26 cellular contexts compared by ENCODE assay signal in the genomic region with DNA sequence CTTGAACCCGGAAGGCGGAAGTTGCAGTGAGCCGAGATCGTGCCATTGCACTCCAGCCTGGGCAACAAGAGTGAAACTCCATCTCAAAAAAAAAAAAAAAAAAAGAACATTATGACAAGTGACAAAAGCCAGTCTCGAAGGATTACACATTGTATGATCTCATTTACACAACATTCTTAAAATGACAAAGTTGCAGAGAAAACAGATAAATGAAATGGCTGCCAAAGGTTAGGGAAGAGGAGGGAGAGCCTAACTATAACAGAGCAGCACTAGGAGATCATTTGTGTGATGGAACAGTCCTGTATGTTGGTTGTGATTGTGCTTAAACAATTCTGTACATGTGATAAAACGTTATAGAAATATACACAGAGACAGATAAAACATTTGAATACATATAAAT. TPM values are rescaled to one million over a fixed set of nuclear protein-coding genes. Genes with fewer than 3 reads are reported as not detected.
"Had no signal": no experiment of that assay in that cellular context is flagged by ENCODE, and none has a peak within 500 bp of the region (broad histone marks: within the 10 kb centered on the region; RNA-seq: fewer than 3 reads in every experiment).

No MANE protein-coding gene starts in this region.

- H3K36me3 ChIP-seq: colonic mucosa, esophagus muscularis mucosa, esophagus squamous epithelium, gastrocnemius medialis, gastroesophageal sphincter, heart left ventricle, heart right ventricle had no signal

- H3K27ac ChIP-seq: colonic mucosa, coronary artery, dorsolateral prefrontal cortex, epithelial cell of prostate, esophagus muscularis mucosa, esophagus squamous epithelium, foreskin keratinocyte, gastrocnemius medialis, gastroesophageal sphincter, heart left ventricle had no signal

- H3K4me3 ChIP-seq: colonic mucosa, coronary artery, dorsolateral prefrontal cortex, esophagus muscularis mucosa, esophagus squamous epithelium, gastrocnemius medialis, gastroesophageal sphincter, heart left ventricle, heart right ventricle had no signal

- H3K4me1 ChIP-seq: colonic mucosa, esophagus muscularis mucosa, esophagus squamous epithelium, foreskin keratinocyte, gastrocnemius medialis, gastroesophageal sphincter had no signal

- H3K9me3 ChIP-seq: colonic mucosa, esophagus squamous epithelium, gastrocnemius medialis had no signal

- H3K27me3 ChIP-seq: colonic mucosa, gastrocnemius medialis, heart left ventricle, heart right ventricle had no signal

- ATAC-seq: effector memory CD8-positive, alpha-beta T cell; esophagus mucosa; foreskin keratinocyte; gastrocnemius medialis; gastroesophageal sphincter had no signal

- DNase-seq: colonic mucosa; cortex of kidney; dermis blood vessel endothelial cell; dorsolateral prefrontal cortex; effector CD4-positive, alpha-beta T cell; effector CD8-positive, alpha-beta T cell; effector memory CD4-positive, alpha-beta T cell; effector memory CD8-positive, alpha-beta T cell; endodermal cell; erythroblast; esophagus squamous epithelium; foreskin fibroblast; foreskin keratinocyte; foreskin melanocyte; gastrocnemius medialis; glutamatergic neuron; head of caudate nucleus; heart left ventricle; heart right ventricle had no signal

RNA-seq across cellular contexts. Expression of a gene that starts 16.2 kb away (rescaled TPM):
- total RNA-seq: endothelial cell of umbilical vein, fibroblast of villous mesenchyme had no signal
